Comparison of ENCODE assay signal across 1 cellular context in genomic region chr13:51665456-51665855, GRCh38.
TF ChIP-seq lines count a peak whose summit lies in the region.

No MANE protein-coding gene starts in this region.

TF ChIP-seq in WTC11, 78 proteins besides CTCF, POLR2A, EP300 and RAD21 (continued from another document):
- TF ChIP-seq ERG (CRISPR knock-in tag; IDR thresholded peaks at IDR 0.05) (no peak), RORB (CRISPR knock-in tag; IDR thresholded peaks at IDR 0.05) (no peak)
